Comparison of ENCODE assay signal across 21 cellular contexts in genomic region chr3:118785415-118785814, GRCh38.
DNase-seq lines count a peak whose midpoint lies in the region; ATAC-seq, FAIRE-seq and TF ChIP-seq lines count a peak whose summit lies in the region.
"Had no signal": no experiment of that assay in that cellular context is flagged by ENCODE, and none has a peak within 500 bp of the region (broad histone marks: within the 10 kb centered on the region; RNA-seq: fewer than 3 reads in every experiment).

No MANE protein-coding gene starts in this region.

- CTCF ChIA-PET in A549 (lab: Yijun Ruan, JAX), result no interaction called here

- TF ChIP-seq CTCF in A549 (IDR thresholded peaks at IDR 0.05), result no peak
- no peak for TF ChIP-seq CTCF in nephron progenitor cell (IDR thresholded peaks at IDR 0.05)
- TF ChIP-seq CTCF in thyroid gland (IDR thresholded peaks at IDR 0.05), result no peak
- no peak for TF ChIP-seq CTCF in GM20000 (IDR thresholded peaks at IDR 0.05; ENCODE audit: extremely low read depth, missing control alignments)

- TF ChIP-seq POLR2A in A549 (IDR thresholded peaks at IDR 0.05; ENCODE audit: low read length), result no peak
- no peak for TF ChIP-seq POLR2A in thyroid gland (IDR thresholded peaks at IDR 0.05)

- no peaks in the 10 kb centered on the region for H4K20me1 ChIP-seq in Karpas-422 (ENCODE audit: insufficient read depth, low read depth, low read length)
- H4K20me1 ChIP-seq: BLaER1 treated with 17β-estradiol and CSF1 and Interleukin-3, amounts not matched to agents 10 nM and 100 nM had no signal

- H3K27me3 Mint-ChIP-seq in nephron progenitor cell (ENCODE audit: low read depth, poor library complexity), result peaks cover 6% of the 10 kb centered on the region

- intact Hi-C loops in thyroid gland (cut with DNase I), result no loop called here

- H3K4me3 Mint-ChIP-seq in nephron progenitor cell, result no peak overlapping the region
- H3K4me3 Mint-ChIP-seq: B cell; CD4-positive, alpha-beta T cell; CD8-positive, alpha-beta T cell had no signal

- no peak for ATAC-seq in A549
- ATAC-seq: CD8-positive, alpha-beta T cell had no signal

- H3K79me2 ChIP-seq in Karpas-422 (ENCODE audit: low read length), result peaks cover 98% of the 10 kb centered on the region

- H3K9ac ChIP-seq in Karpas-422 (ENCODE audit: low read length), result no peak overlapping the region
- H3K9ac ChIP-seq: BLaER1 treated with 17β-estradiol and CSF1 and Interleukin-3, amounts not matched to agents 10 nM and 100 nM had no signal

- H3K4me1 Mint-ChIP-seq in nephron progenitor cell, result peaks cover 11% of the 10 kb centered on the region
- H3K4me1 Mint-ChIP-seq: B cell had no signal

- no peak for DNase-seq in A549 (ENCODE audit: low read depth in 1 of 2, low spot score in 1 of 2)
- DNase-seq in GM19239 (ENCODE audit: insufficient read length, low spot score), result no peak
- DNase-seq in Karpas-422, result no peak
- no peak for DNase-seq in nephron progenitor cell
- no peak for DNase-seq in thyroid gland
- DNase-seq in GM20000 (ENCODE audit: low spot score), result no peak
- DNase-seq: 8988T; AML-193; Caco-2; Calu3; CD4-positive, alpha-beta T cell; CD8-positive, alpha-beta T cell; DMS79 treated with DMSO at 0.1 percent for 48 hours; GF-D8 had no signal

- H3K4me1 ChIP-seq in A549 (no peaks in the 10 kb centered on the region), Karpas-422 (ENCODE audit: low read length) (peaks cover 98% of the 10 kb centered on the region), thyroid gland (no peaks in the 10 kb centered on the region)
- H3K4me1 ChIP-seq: Caco-2 had no signal

- H3K9me3 ChIP-seq in A549 (no peaks in the 10 kb centered on the region), Karpas-422 (ENCODE audit: low read length) (no peaks in the 10 kb centered on the region), thyroid gland (no peaks in the 10 kb centered on the region)
- H3K9me3 ChIP-seq: BLaER1 treated with 17β-estradiol and CSF1 and Interleukin-3, amounts not matched to agents 10 nM and 100 nM; Caco-2 had no signal

- H3K9me3 Mint-ChIP-seq in nephron progenitor cell, result no peaks in the 10 kb centered on the region
- H3K9me3 Mint-ChIP-seq: CD4-positive, alpha-beta T cell; CD8-positive, alpha-beta T cell had no signal

- TF ChIP-seq RAD21 in A549 (conservative IDR thresholded peaks at IDR 0.05 in 1 of 2, IDR thresholded peaks at IDR 0.05 in 1 of 2), result no peak

- peaks cover 48% of the 10 kb centered on the region for H3K36me3 ChIP-seq in Karpas-422 (ENCODE audit: insufficient read depth, low read length)
- H3K36me3 ChIP-seq in thyroid gland, result no peaks in the 10 kb centered on the region
- H3K36me3 ChIP-seq: BLaER1 treated with 17β-estradiol and CSF1 and Interleukin-3, amounts not matched to agents 10 nM and 100 nM had no signal

- TF ChIP-seq EP300 in A549 (IDR thresholded peaks at IDR 0.05), result no peak

- H3K27me3 ChIP-seq in Karpas-422 (ENCODE audit: low read length) (no peaks in the 10 kb centered on the region), thyroid gland (no peaks in the 10 kb centered on the region)
- H3K27me3 ChIP-seq: BLaER1 treated with 17β-estradiol and CSF1 and Interleukin-3, amounts not matched to agents 10 nM and 100 nM had no signal

- H3K4me3 ChIP-seq in A549 (no peak overlapping the region), Karpas-422 (ENCODE audit: low read length) (no peak overlapping the region), thyroid gland (replicated peaks in 1 of 3) (no peak overlapping the region)
- H3K4me3 ChIP-seq: BLaER1 treated with 17β-estradiol and CSF1 and Interleukin-3, amounts not matched to agents 10 nM and 100 nM had no signal

- POLR2A ChIA-PET in A549 (lab: Yijun Ruan, JAX), result no interaction called here

- H3K4me2 ChIP-seq in A549 (no peak overlapping the region), Karpas-422 (ENCODE audit: low read depth, low read length, poor library complexity, severe bottlenecking) (peak overlapping the region; percentile 8)
- H3K4me2 ChIP-seq: BLaER1 treated with 17β-estradiol and CSF1 and Interleukin-3, amounts not matched to agents 10 nM and 100 nM had no signal

- H3K27ac Mint-ChIP-seq in nephron progenitor cell, result no peak overlapping the region
- H3K27ac Mint-ChIP-seq: B cell; CD4-positive, alpha-beta T cell; CD8-positive, alpha-beta T cell had no signal

- FAIRE-seq in A549 (lab: Jason Lieb, UNC) (no peak), GM19239 (lab: Jason Lieb, UNC) (peak; percentile 48)
- FAIRE-seq: A204.1, D721Med, G401.6, GM12891 had no signal

- H3K27ac ChIP-seq in A549, result no peak overlapping the region
- H3K27ac ChIP-seq in Karpas-422 (ENCODE audit: low read length), result peak overlapping the region; percentile 96
- no peak overlapping the region for H3K27ac ChIP-seq in thyroid gland
- H3K27ac ChIP-seq: BLaER1 treated with 17β-estradiol and CSF1 and Interleukin-3, amounts not matched to agents 10 nM and 100 nM; C4-2B had no signal

- H3K9me2 ChIP-seq in Karpas-422 (replicated peaks; ENCODE audit: insufficient read depth, low read length), result no peaks in the 10 kb centered on the region

- H3K36me3 Mint-ChIP-seq in nephron progenitor cell (ENCODE audit: low read depth), result no peaks in the 10 kb centered on the region
- H3K36me3 Mint-ChIP-seq: CD8-positive, alpha-beta T cell had no signal

- no peak overlapping the region for H2AFZ ChIP-seq in Karpas-422 (ENCODE audit: low read length)

TF ChIP-seq in A549, 52 proteins besides CTCF, POLR2A, EP300 and RAD21:
- TF ChIP-seq MAFK (IDR thresholded peaks at IDR 0.05; ENCODE audit: partially characterized antibody) (peak; percentile 72), HMGXB4 (CRISPR knock-in tag; IDR thresholded peaks at IDR 0.05; ENCODE audit: borderline replicate concordance) (no peak)
